ENCODE assay signal across 14 cellular contexts in genomic region chr6:168417660-168418059, GRCh38. TPM values are rescaled to one million over a fixed set of nuclear protein-coding genes. Genes with fewer than 3 reads are reported as not detected.
"Had no signal": no experiment of that assay in that cellular context is flagged by ENCODE, and none has a peak within 500 bp of the region (broad histone marks: within the 10 kb centered on the region; RNA-seq: fewer than 3 reads in every experiment).

No MANE protein-coding gene starts in this region.

- H3K9me3 ChIP-seq: lower lobe of right lung, prostate gland, tibial artery had no signal

- H3K27me3 ChIP-seq: tibial artery had no signal

- DNase-seq: activated CD4-positive, alpha-beta T cell treated with anti-CD3 and anti-CD28 coated beads, Interleukin-2, amount 50 U/mL, for 4 hours; activated CD4-positive, CD25-positive, alpha-beta regulatory T cell treated with anti-CD3 and anti-CD28 coated beads, Interleukin-2, amount 50 U/mL, for 72 hours; activated T-cell treated with anti-CD3 and anti-CD28 coated beads, Interleukin-2, amount 50 U/mL, for 1 hour; hypothalamus; kidney glomerular epithelial cell; lower lobe of right lung; midbrain; SIG-M5; stimulated activated CD4-positive, alpha-beta T cell treated with anti-CD3 and anti-CD28 coated beads, Interleukin-15, amount 100 ng/mL, for 24 hours; stimulated activated CD4-positive, alpha-beta T cell treated with anti-CD3 and anti-CD28 coated beads, Interleukin-4, amount 100 ng/mL, for 24 hours; T-helper 2 cell; tibial artery had no signal

- H3K36me3 ChIP-seq: lower lobe of right lung, prostate gland, tibial artery had no signal

- H3K4me3 ChIP-seq: lower lobe of right lung, prostate gland had no signal

- H3K27ac ChIP-seq: lower lobe of right lung, prostate gland, tibial artery had no signal

RNA-seq across cellular contexts. Expression of gene SMOC2, which starts 23.3 kb away (rescaled TPM):
- total RNA-seq: fibroblast of lung had no signal
- polyA plus RNA-seq: fibroblast of lung had no signal
